In genomic region chr3:151880326-151880725, GRCh38 we compare ENCODE assay signal across 17 cellular contexts. TPM values are rescaled to one million over a fixed set of nuclear protein-coding genes. Genes with fewer than 3 reads are reported as not detected.
DNase-seq lines count a peak whose midpoint lies in the region; ATAC-seq and TF ChIP-seq lines count a peak whose summit lies in the region.
"Had no signal": no experiment of that assay in that cellular context is flagged by ENCODE, and none has a peak within 500 bp of the region (broad histone marks: within the 10 kb centered on the region; RNA-seq: fewer than 3 reads in every experiment).

No MANE protein-coding gene starts in this region.

- CTCF ChIA-PET in activated CD4-positive, alpha-beta T cell treated with anti-CD3 and anti-CD28 coated beads for 36 hours (lab: Charles Lee), result no interaction called here

- no peak for TF ChIP-seq EP300 in sigmoid colon (IDR thresholded peaks at IDR 0.05)

- H3K4me1 ChIP-seq in sigmoid colon, result peaks cover 0 to 61% (median 19%) of the 10 kb centered on the region in 4 donors
- H3K4me1 ChIP-seq in left ventricle myocardium inferior, result no peaks in the 10 kb centered on the region

- peak overlapping the region; percentile 33 for H3K27ac ChIP-seq in brain microvascular endothelial cell
- H3K27ac ChIP-seq in sigmoid colon, result peak overlapping the region in 3 of 4 donors; percentile 1 to 57 (median 51)
- H3K27ac ChIP-seq in left ventricle myocardium inferior (replicated peaks), result no peak overlapping the region
- H3K27ac ChIP-seq: C4-2B, Peyer's patch had no signal

- no peak overlapping the region for H3K27ac Mint-ChIP-seq in activated CD4-positive, alpha-beta T cell treated with anti-CD3 and anti-CD28 coated beads for 36 hours

- TF ChIP-seq CTCF in brain microvascular endothelial cell (IDR thresholded peaks at IDR 0.05; ENCODE audit: low read depth, low read length, missing control alignments), result no peak
- TF ChIP-seq CTCF in sigmoid colon (IDR thresholded peaks at IDR 0.05), result no peak
- no peak for TF ChIP-seq CTCF in left ventricle myocardium inferior (IDR thresholded peaks at IDR 0.05; ENCODE audit: borderline replicate concordance)

- POLR2A ChIA-PET in activated CD4-positive, alpha-beta T cell treated with anti-CD3 and anti-CD28 coated beads for 36 hours (lab: Charles Lee), result no interaction called here

- TF ChIP-seq POLR2A in sigmoid colon (IDR thresholded peaks at IDR 0.05), result no peak

- DNase-seq in EL (peak; percentile 32), NCI-H226 (peak; percentile 31), brain microvascular endothelial cell (no peak), sigmoid colon (no peak), left ventricle myocardium inferior (no peak), NCI-H2227 (lab: John Stamatoyannopoulos, UW; ENCODE audit: unreplicated experiment) (no peak)
- no peak for DNase-seq in activated CD4-positive, alpha-beta T cell treated with anti-CD3 and anti-CD28 coated beads for 36 hours
- DNase-seq: DMS153, HCEC 1CT, KG1, NCI-H1048, NCI-H146, NCI-H2081, NCI-H524, Peyer's patch, Right ventricle myocardium superior had no signal

- H3K36me3 ChIP-seq in brain microvascular endothelial cell (replicated peaks) (no peaks in the 10 kb centered on the region), sigmoid colon (no peaks in the 10 kb centered on the region), left ventricle myocardium inferior (no peaks in the 10 kb centered on the region)
- H3K36me3 ChIP-seq: Peyer's patch had no signal

- no peak overlapping the region for H3K4me3 Mint-ChIP-seq in activated CD4-positive, alpha-beta T cell treated with anti-CD3 and anti-CD28 coated beads for 36 hours

- H3K4me1 Mint-ChIP-seq in activated CD4-positive, alpha-beta T cell treated with anti-CD3 and anti-CD28 coated beads for 36 hours, result peaks cover 9% of the 10 kb centered on the region

- no peaks in the 10 kb centered on the region for H3K9me3 Mint-ChIP-seq in activated CD4-positive, alpha-beta T cell treated with anti-CD3 and anti-CD28 coated beads for 36 hours (ENCODE audit: low read depth)

- H3K36me3 Mint-ChIP-seq in activated CD4-positive, alpha-beta T cell treated with anti-CD3 and anti-CD28 coated beads for 36 hours (ENCODE audit: low read depth), result no peaks in the 10 kb centered on the region

- intact Hi-C loops in sigmoid colon (cut with DNase I), result no loop called here
- intact Hi-C loops in left ventricle myocardium inferior (cut with micrococcal nuclease), result no loop called here
- intact Hi-C loops in activated CD4-positive, alpha-beta T cell treated with anti-CD3 and anti-CD28 coated beads for 36 hours (cut with DNase I, micrococcal nuclease), result no loop called here

- WGBS in sigmoid colon, 2 donors, result 56 to 64% methylated on average over 3 of the region's 3 CpGs

- in situ Hi-C loops in brain microvascular endothelial cell (cut with HindIII; ENCODE audit: low pct_ligation_motif_present, low sequenced_read_pairs), result no loop called here

- H3K27me3 Mint-ChIP-seq in activated CD4-positive, alpha-beta T cell treated with anti-CD3 and anti-CD28 coated beads for 36 hours, result peaks cover 3% of the 10 kb centered on the region

- H3K4me3 ChIP-seq in brain microvascular endothelial cell (ENCODE audit: low read depth, low read length) (no peak overlapping the region), sigmoid colon (no peak overlapping the region), left ventricle myocardium inferior (no peak overlapping the region)
- H3K4me3 ChIP-seq: Peyer's patch had no signal

- H3K9me3 ChIP-seq in sigmoid colon (no peaks in the 10 kb centered on the region), left ventricle myocardium inferior (replicated peaks) (no peaks in the 10 kb centered on the region)
- H3K9me3 ChIP-seq: Peyer's patch had no signal

- ATAC-seq in activated CD4-positive, alpha-beta T cell treated with anti-CD3 and anti-CD28 coated beads for 36 hours, result no peak

- H3K27me3 ChIP-seq in brain microvascular endothelial cell (replicated peaks), result no peaks in the 10 kb centered on the region
- no peaks in the 10 kb centered on the region for H3K27me3 ChIP-seq in sigmoid colon
- no peaks in the 10 kb centered on the region for H3K27me3 ChIP-seq in left ventricle myocardium inferior (ENCODE audit: low read depth)
- H3K27me3 ChIP-seq: Peyer's patch had no signal

RNA-seq across cellular contexts. Expression of gene SUCNR1, which starts 6.9 kb away (rescaled TPM):
- total RNA-seq in sigmoid colon (under 1 TPM in 2 of 4 donors, not detected in 2; 0.16 to 0.36 TPM), left ventricle myocardium inferior (0.30 TPM)
- polyA plus RNA-seq in sigmoid colon, result 1 to 10 TPM in 1 of 3 donors, under 1 TPM in 2; 0.35 to 2.8 (median 0.60) TPM
- total RNA-seq in activated CD4-positive, alpha-beta T cell treated with anti-CD3 and anti-CD28 coated beads for 36 hours, result not detected

Comparison
In these comparisons a context has a peak if more than half of its experiments do, and no peak if none do; other contexts are left out.
1. DNase-seq: peak in EL (single experiment) and NCI-H226 (single experiment); none in brain microvascular endothelial cell (single experiment), sigmoid colon (single experiment), left ventricle myocardium inferior (single experiment), NCI-H2227 (single experiment) and activated CD4-positive, alpha-beta T cell treated with anti-CD3 and anti-CD28 coated beads for 36 hours (single experiment).